Comparison of ENCODE assay signal across 7 cellular contexts in genomic region chr13:39602277-39602613, GRCh38. TPM values are rescaled to one million over a fixed set of nuclear protein-coding genes. Genes with fewer than 3 reads are reported as not detected.
A peak's percentile ranks its signal among the peaks of the same experiment; 100 is the strongest.
DNase-seq lines count a peak whose midpoint lies in the region; ATAC-seq and TF ChIP-seq lines count a peak whose summit lies in the region.

No MANE protein-coding gene starts in this region.

- no peaks in the 10 kb centered on the region for H3F3A ChIP-seq in OCI-LY1 (ENCODE audit: insufficient read depth, low read length)

- H3K9me3 ChIP-seq in HEK293 (ENCODE audit: control insufficient read depth, insufficient read depth, low read depth, low read length) (no peaks in the 10 kb centered on the region), OCI-LY1 (ENCODE audit: low read length) (no peaks in the 10 kb centered on the region), psoas muscle (no peaks in the 10 kb centered on the region)

- WGBS in psoas muscle, 3 donors: 6 to 8% (median 8%) methylated on average over 11 of the region's 11 CpGs

- POLR2A ChIA-PET in HEK293 (lab: Yijun Ruan, JAX): no interaction called here

- H3K36me3 ChIP-seq in HEK293 (ENCODE audit: control insufficient read depth in 2 of 2, insufficient read depth in 1 of 2, low read length in 2 of 2): no peaks in the 10 kb centered on the region
- no peaks in the 10 kb centered on the region for H3K36me3 ChIP-seq in OCI-LY1 (ENCODE audit: insufficient read depth, low read length)
- H3K36me3 ChIP-seq in psoas muscle (ENCODE audit: insufficient read depth in 1 of 2, low read depth in 1 of 2): no peaks in the 10 kb centered on the region

- H3K27ac ChIP-seq in HEK293 (ENCODE audit: extremely low read depth, low read depth, low read length) (peak overlapping the region; percentile 79; the same call in 1 of the 2 replicates), OCI-LY1 (ENCODE audit: low read depth, low read length, poor library complexity, severe bottlenecking) (no peak overlapping the region), psoas muscle (peak overlapping the region; percentile 74)

- H3K4me3 ChIP-seq in HEK293 (ENCODE audit: low read depth, low read length): peak overlapping the region; percentile 77
- H3K4me3 ChIP-seq in OCI-LY1 (ENCODE audit: low read depth, low read length, poor library complexity, severe bottlenecking): peak overlapping the region; percentile 33
- H3K4me3 ChIP-seq in epithelial cell of proximal tubule (ENCODE audit: low read depth, low read length): peak overlapping the region; percentile 86
- peak overlapping the region; percentile 85 for H3K4me3 ChIP-seq in psoas muscle

- TF ChIP-seq CTCF in HEK293 (tag by site-specific recombination; IDR thresholded peaks at IDR 0.05): no peak
- no peak for TF ChIP-seq CTCF in OCI-LY1 (IDR thresholded peaks at IDR 0.05; ENCODE audit: low read length)
- no peak for TF ChIP-seq CTCF in epithelial cell of proximal tubule (conservative IDR thresholded peaks at IDR 0.05; ENCODE audit: low read depth, low read length)
- TF ChIP-seq CTCF in psoas muscle (IDR thresholded peaks at IDR 0.05): no peak

- 0 out of 2 replicates have a peak, but pooled peaks cover 4% of the 10 kb centered on the region for H3K27me3 ChIP-seq in OCI-LY1 (ENCODE audit: insufficient read depth, low read length)
- H3K27me3 ChIP-seq in psoas muscle (ENCODE audit: insufficient read depth in 3 of 3, low read length in 2 of 3): peaks cover 0 to 21% (median 0%) of the 10 kb centered on the region in 3 donors

- H3K4me2 ChIP-seq in OCI-LY1 (ENCODE audit: low read length): peak overlapping the region; percentile 46; the same call in 1 of the 2 replicates

- H3K79me2 ChIP-seq in OCI-LY1 (ENCODE audit: insufficient read depth, low read length): no peaks in the 10 kb centered on the region

- ATAC-seq in GM18870 (IDR thresholded peaks at IDR 0.05; ENCODE audit: unreplicated experiment) (peak; percentile 29), psoas muscle (no peak)

- no peak overlapping the region for H2AFZ ChIP-seq in OCI-LY1 (ENCODE audit: low read length)

- H3K9me2 ChIP-seq in OCI-LY1 (ENCODE audit: low read depth, low read length): no peaks in the 10 kb centered on the region

- no peak overlapping the region for H3K9ac ChIP-seq in OCI-LY1 (ENCODE audit: low read length)

- H3K4me1 ChIP-seq in HEK293 (ENCODE audit: control insufficient read depth, insufficient read depth, low read length) (peaks cover 14% of the 10 kb centered on the region; the same call in 1 of the 2 replicates), OCI-LY1 (ENCODE audit: insufficient read depth, low read length, severe bottlenecking) (no peaks in the 10 kb centered on the region), psoas muscle (peaks cover 4% of the 10 kb centered on the region)

- H4K20me1 ChIP-seq in OCI-LY1 (ENCODE audit: insufficient read depth, low read length): no peaks in the 10 kb centered on the region

- CTCF ChIA-PET in HEK293 (lab: Yijun Ruan, JAX): interaction anchor here (2.5 kb wide), 1 partner anchor 10 kb away, joined by 15 read pairs; no protein-coding TSS in a partner anchor

- intact Hi-C loops in psoas muscle (cut with DNase I): no loop called here

- DNase-seq in epithelial cell of proximal tubule (ENCODE audit: low read depth) (no peak), psoas muscle (no peak), SIG-M5 (lab: John Stamatoyannopoulos, UW) (no peak), CD1c-positive myeloid dendritic cell (ENCODE audit: extremely low spot score) (no peak)

TF ChIP-seq in HEK293, 187 proteins besides CTCF, POLR2A, EP300 and RAD21 (continues in another document):
- TF ChIP-seq GLIS1 (tag by site-specific recombination; IDR thresholded peaks at IDR 0.05): peak; percentile 95
- no peak for TF ChIP-seq ZNF518A (tag by site-specific recombination; conservative IDR thresholded peaks at IDR 0.05; ENCODE audit: low read depth)
- no peak for TF ChIP-seq ZXDB (tag by site-specific recombination; IDR thresholded peaks at IDR 0.05)
- no peak for TF ChIP-seq ZNF585B (tag by site-specific recombination; IDR thresholded peaks at IDR 0.05)
- TF ChIP-seq ZNF362 (tag by site-specific recombination; IDR thresholded peaks at IDR 0.05): peak; percentile 90
- no peak for TF ChIP-seq ZSCAN18 (tag by site-specific recombination; IDR thresholded peaks at IDR 0.05)
- no peak for TF ChIP-seq ZNF777 (tag by site-specific recombination; IDR thresholded peaks at IDR 0.05; ENCODE audit: borderline replicate concordance)
- no peak for TF ChIP-seq ZFP69B (tag by site-specific recombination; IDR thresholded peaks at IDR 0.05)
- TF ChIP-seq ZNF133 (tag by site-specific recombination; IDR thresholded peaks at IDR 0.05): no peak
- TF ChIP-seq YY1 (tag by site-specific recombination; IDR thresholded peaks at IDR 0.05): peak; percentile 68; the same call in 1 of the 2 replicates
- TF ChIP-seq ZBTB20 (tag by site-specific recombination; IDR thresholded peaks at IDR 0.05): no peak
- peak; percentile 61; the same call in 1 of the 2 replicates for TF ChIP-seq ZSCAN30 (tag by site-specific recombination; IDR thresholded peaks at IDR 0.05)
- TF ChIP-seq ZFP3 (tag by site-specific recombination; IDR thresholded peaks at IDR 0.05; ENCODE audit: low read depth): no peak

RNA-seq across cellular contexts. Expression of gene LHFPL6, which starts 0.7 kb away (rescaled TPM):
- total RNA-seq in epithelial cell of proximal tubule (3.8 and 5.2 TPM in 2 replicates), psoas muscle (10 to 100 TPM; 16.1 to 35.8 (median 20.5) TPM)
- 10 to 100 TPM; 15.0 to 17.3 (median 17.0) TPM for polyA plus RNA-seq in psoas muscle

RNA-seq across cellular contexts. Expression of gene COG6, which starts 53.2 kb away (rescaled TPM):
- total RNA-seq in epithelial cell of proximal tubule (14.7 and 17.7 TPM in 2 replicates), psoas muscle (10 to 100 TPM in 3 of 4 donors, 1 to 10 TPM in 1; 7.5 to 26.4 (median 13.2) TPM)
- polyA plus RNA-seq in psoas muscle: 1 to 10 TPM; 4.3 to 9.8 (median 5.6) TPM

Comparison
In these comparisons a context has a peak if more than half of its experiments do, and no peak if none do; other contexts are left out.
1. H3K4me3 ChIP-seq: peak in every context shown above with its lines; median percentile 86 in epithelial cell of proximal tubule; 85 in psoas muscle; 77 in HEK293; 33 in OCI-LY1.